In genomic region chr9:77883846-77884771, GRCh38 we compare ENCODE assay signal across 10 cellular contexts.
DNase-seq lines count a peak whose midpoint lies in the region; ATAC-seq and TF ChIP-seq lines count a peak whose summit lies in the region.
"Had no signal": no experiment of that assay in that cellular context is flagged by ENCODE, and none has a peak within 500 bp of the region (broad histone marks: within the 10 kb centered on the region; RNA-seq: fewer than 3 reads in every experiment).

No MANE protein-coding gene starts in this region.

- H3K4me3 Mint-ChIP-seq in activated naive CD4-positive, alpha-beta T cell treated with anti-CD3 and anti-CD28 coated beads for 36 hours, result no peak overlapping the region

- no peaks in the 10 kb centered on the region for H3K36me3 ChIP-seq in skeletal muscle satellite cell (ENCODE audit: insufficient read depth, low read length)
- no peaks in the 10 kb centered on the region for H3K36me3 ChIP-seq in gastrocnemius medialis
- H3K36me3 ChIP-seq: cardiac muscle cell had no signal

- no peak overlapping the region for H3K9ac ChIP-seq in skeletal muscle satellite cell (ENCODE audit: low read depth, low read length)

- no peak for ATAC-seq in gastrocnemius medialis

- no peak for TF ChIP-seq CTCF in WI38 (IDR thresholded peaks at IDR 0.05; ENCODE audit: low read depth, low read length)
- no peak for TF ChIP-seq CTCF in fibroblast of mammary gland (conservative IDR thresholded peaks at IDR 0.05; ENCODE audit: control insufficient read depth, insufficient read depth, low read depth, low read length)
- TF ChIP-seq CTCF in gastrocnemius medialis (IDR thresholded peaks at IDR 0.05 in 4 of 5, conservative IDR thresholded peaks at IDR 0.05 in 1 of 5), result no peak

- H3K4me1 Mint-ChIP-seq in activated naive CD4-positive, alpha-beta T cell treated with anti-CD3 and anti-CD28 coated beads for 36 hours (ENCODE audit: low read depth), result peaks cover 22% of the 10 kb centered on the region

- CTCF ChIA-PET in activated naive CD4-positive, alpha-beta T cell treated with anti-CD3 and anti-CD28 coated beads for 36 hours (lab: Charles Lee), result interaction anchor here (0.6 to 2.2 kb wide), 3 partner anchors 12 to 280 kb away, joined by 3 to 7 read pairs (median 3); no protein-coding TSS in a partner anchor

- peak overlapping the region; percentile 21; the same call in 1 of the 2 replicates for H3K4me3 ChIP-seq in WI38 (ENCODE audit: low read depth, low read length)
- no peak overlapping the region for H3K4me3 ChIP-seq in fibroblast of mammary gland (ENCODE audit: control insufficient read depth, low read depth, low read length)
- peak overlapping the region; percentile 32 for H3K4me3 ChIP-seq in skeletal muscle satellite cell (ENCODE audit: low read length)
- no peak overlapping the region for H3K4me3 ChIP-seq in gastrocnemius medialis
- H3K4me3 ChIP-seq: cardiac muscle cell had no signal

- no peak for TF ChIP-seq POLR2A in gastrocnemius medialis (IDR thresholded peaks at IDR 0.05)

- H3K27me3 ChIP-seq in skeletal muscle satellite cell (ENCODE audit: control insufficient read depth, insufficient read depth, low read length) (no peaks in the 10 kb centered on the region), gastrocnemius medialis (no peaks in the 10 kb centered on the region)
- H3K27me3 ChIP-seq: cardiac muscle cell had no signal

- H3K9me3 ChIP-seq in skeletal muscle satellite cell (replicated peaks; ENCODE audit: low read length) (no peaks in the 10 kb centered on the region), gastrocnemius medialis (no peaks in the 10 kb centered on the region)

- peaks cover 25% of the 10 kb centered on the region for H3K4me1 ChIP-seq in skeletal muscle satellite cell (ENCODE audit: control insufficient read depth, insufficient read depth, low read length)
- H3K4me1 ChIP-seq in gastrocnemius medialis, result peaks cover 8 to 21% of the 10 kb centered on the region in 2 donors

- no peaks in the 10 kb centered on the region for H3K27me3 Mint-ChIP-seq in activated naive CD4-positive, alpha-beta T cell treated with anti-CD3 and anti-CD28 coated beads for 36 hours (ENCODE audit: low read depth)

- no peaks in the 10 kb centered on the region for H3K9me3 Mint-ChIP-seq in activated naive CD4-positive, alpha-beta T cell treated with anti-CD3 and anti-CD28 coated beads for 36 hours

- H3K27ac ChIP-seq in gastrocnemius medialis, result no peak overlapping the region
- H3K27ac ChIP-seq: cardiac muscle cell had no signal

- in situ Hi-C loops in gastrocnemius medialis (cut with MboI; ENCODE audit: low sequenced_read_pairs in 4 of 4), result no loop called here

- H3K27ac Mint-ChIP-seq in activated naive CD4-positive, alpha-beta T cell treated with anti-CD3 and anti-CD28 coated beads for 36 hours, result no peak overlapping the region

- peak; percentile 55 for DNase-seq in HCEC 1CT
- DNase-seq in fibroblast of mammary gland (ENCODE audit: low read depth), result peak; percentile 31
- no peak for DNase-seq in stimulated activated CD8-positive, alpha-beta memory T cell treated with anti-CD3 and anti-CD28 coated beads, Interleukin-4, amount 100 ng/mL, for 48 hours
- no peak for DNase-seq in gastrocnemius medialis
- DNase-seq in activated naive CD4-positive, alpha-beta T cell treated with anti-CD3 and anti-CD28 coated beads for 36 hours, result no peak
- no peak for DNase-seq in NCI-H2196 (lab: John Stamatoyannopoulos, UW; ENCODE audit: unreplicated experiment)
- DNase-seq: activated CD4-positive, alpha-beta T cell treated with anti-CD3 and anti-CD28 coated beads, Interleukin-2, amount 50 U/mL, for 4 hours had no signal

- H3K4me2 ChIP-seq in skeletal muscle satellite cell (ENCODE audit: low read length), result peak overlapping the region; percentile 56

- H3K36me3 Mint-ChIP-seq in activated naive CD4-positive, alpha-beta T cell treated with anti-CD3 and anti-CD28 coated beads for 36 hours (ENCODE audit: low read depth), result peaks cover 2% of the 10 kb centered on the region

- intact Hi-C loops in gastrocnemius medialis (cut with DNase I; ENCODE audit: low total_unique reads), result no loop called here
- intact Hi-C loops in activated naive CD4-positive, alpha-beta T cell treated with anti-CD3 and anti-CD28 coated beads for 36 hours (cut with micrococcal nuclease), result no loop called here

Comparison
In these comparisons a context has a peak if more than half of its experiments do, and no peak if none do; other contexts are left out.
1. DNase-seq: peak in HCEC 1CT (single experiment) and fibroblast of mammary gland (single experiment); none in stimulated activated CD8-positive, alpha-beta memory T cell treated with anti-CD3 and anti-CD28 coated beads, Interleukin-4, amount 100 ng/mL, for 48 hours (single experiment), gastrocnemius medialis (0 of 2), activated naive CD4-positive, alpha-beta T cell treated with anti-CD3 and anti-CD28 coated beads for 36 hours (single experiment) and NCI-H2196 (single experiment).
2. H3K4me3 ChIP-seq: peak in WI38 (single experiment) and skeletal muscle satellite cell (single experiment); none in fibroblast of mammary gland (single experiment) and gastrocnemius medialis (0 of 4).